ENCODE assay signal across 13 cellular contexts in the genomic region with DNA sequence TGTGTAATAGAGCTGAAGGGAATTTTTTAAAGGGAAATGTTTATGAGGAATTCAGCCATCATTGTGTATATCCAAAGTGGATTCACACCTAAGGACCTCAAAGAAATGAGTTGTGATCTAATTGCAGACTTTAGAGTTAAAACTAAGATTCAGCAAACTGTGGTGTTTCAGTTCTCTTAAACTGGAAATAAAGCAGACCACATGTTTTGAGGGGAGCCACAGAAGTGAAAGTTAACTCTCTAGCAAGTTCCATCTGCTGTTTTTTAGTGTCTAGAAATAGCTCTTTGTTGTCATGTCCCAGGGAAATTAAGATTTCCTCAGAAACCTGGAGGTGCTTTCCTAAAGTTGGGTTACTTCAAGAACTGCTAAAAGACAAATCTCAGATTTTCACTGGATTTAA.
A peak's percentile ranks its signal among the peaks of the same experiment; 100 is the strongest.
DNase-seq lines count a peak whose midpoint lies in the region; ATAC-seq and TF ChIP-seq lines count a peak whose summit lies in the region.
"Had no signal": no experiment of that assay in that cellular context is flagged by ENCODE, and none has a peak within 500 bp of the region (broad histone marks: within the 10 kb centered on the region; RNA-seq: fewer than 3 reads in every experiment).

No MANE protein-coding gene starts in this region.

- peaks cover 2% of the 10 kb centered on the region for H3K4me1 Mint-ChIP-seq in activated CD4-positive, alpha-beta memory T cell treated with anti-CD3 and anti-CD28 coated beads for 36 hours (ENCODE audit: low read depth)

- intact Hi-C loops in activated CD4-positive, alpha-beta memory T cell treated with anti-CD3 and anti-CD28 coated beads for 36 hours (cut with micrococcal nuclease), result no loop called here
- intact Hi-C loops in left colon (cut with DNase I, micrococcal nuclease), result no loop called here

- ATAC-seq in GM19438 (IDR thresholded peaks at IDR 0.05; ENCODE audit: low read depth, unreplicated experiment) (peak; percentile 81), HG03108 (IDR thresholded peaks at IDR 0.05; ENCODE audit: unreplicated experiment) (peak; percentile 67), left colon (no peak)
- ATAC-seq: activated CD8-positive, alpha-beta memory T cell treated with anti-CD3 and anti-CD28 coated beads, Interleukin-2, amount 10 ng/mL, durations not matched to agents 7 days and 5 days; left cardiac atrium had no signal

- no peak overlapping the region for H3K4me3 Mint-ChIP-seq in activated CD4-positive, alpha-beta memory T cell treated with anti-CD3 and anti-CD28 coated beads for 36 hours
- H3K4me3 Mint-ChIP-seq: activated CD8-positive, alpha-beta memory T cell treated with anti-CD3 and anti-CD28 coated beads, Interleukin-2, amount 10 ng/mL, durations not matched to agents 7 days and 5 days; CD14-positive monocyte; T-helper 1 cell treated with Interleukin-12 subunit alpha and Interleukin-12 subunit beta and Interleukin-4 antibody, amounts not matched to agents 30 μg/mL and 1 μg/mL, for 36 hours had no signal

- peaks cover 8% of the 10 kb centered on the region for H3K36me3 Mint-ChIP-seq in activated CD4-positive, alpha-beta memory T cell treated with anti-CD3 and anti-CD28 coated beads for 36 hours

- DNase-seq in GM12864 (ENCODE audit: low read depth) (peak; percentile 33), epidermal melanocyte (ENCODE audit: insufficient read length, low spot score) (peak; percentile 19), NCI-H510A (lab: John Stamatoyannopoulos, UW) (no peak), COR-L47 (lab: John Stamatoyannopoulos, UW) (no peak), left colon (no peak)
- DNase-seq in activated CD4-positive, alpha-beta memory T cell treated with anti-CD3 and anti-CD28 coated beads for 36 hours, result no peak
- DNase-seq: activated CD8-positive, alpha-beta memory T cell treated with anti-CD3 and anti-CD28 coated beads, Interleukin-2, amount 10 ng/mL, durations not matched to agents 7 days and 5 days; left cardiac atrium; retina had no signal

- TF ChIP-seq CTCF in GM12864 (IDR thresholded peaks at IDR 0.05; ENCODE audit: low read depth, low read length, missing control alignments), result no peak

- CTCF ChIA-PET in activated CD4-positive, alpha-beta memory T cell treated with anti-CD3 and anti-CD28 coated beads for 36 hours (lab: Charles Lee), result interaction anchor here (1.1 kb wide), 1 partner anchor 16 kb away, joined by 3 read pairs; no protein-coding TSS in a partner anchor

- POLR2A ChIA-PET in activated CD4-positive, alpha-beta memory T cell treated with anti-CD3 and anti-CD28 coated beads for 36 hours (lab: Charles Lee), result no interaction called here

- no peak overlapping the region for H3K27ac Mint-ChIP-seq in activated CD4-positive, alpha-beta memory T cell treated with anti-CD3 and anti-CD28 coated beads for 36 hours
- H3K27ac Mint-ChIP-seq: activated CD8-positive, alpha-beta memory T cell treated with anti-CD3 and anti-CD28 coated beads, Interleukin-2, amount 10 ng/mL, durations not matched to agents 7 days and 5 days; T-helper 1 cell treated with Interleukin-12 subunit alpha and Interleukin-12 subunit beta and Interleukin-4 antibody, amounts not matched to agents 30 μg/mL and 1 μg/mL, for 36 hours had no signal

- H3K4me3 ChIP-seq in GM12864 (ENCODE audit: low read depth, low read length), result no peak overlapping the region

- H3K27me3 Mint-ChIP-seq in activated CD4-positive, alpha-beta memory T cell treated with anti-CD3 and anti-CD28 coated beads for 36 hours, result no peaks in the 10 kb centered on the region
- H3K27me3 Mint-ChIP-seq: activated CD8-positive, alpha-beta memory T cell treated with anti-CD3 and anti-CD28 coated beads, Interleukin-2, amount 10 ng/mL, durations not matched to agents 7 days and 5 days had no signal

- no peaks in the 10 kb centered on the region for H3K9me3 Mint-ChIP-seq in activated CD4-positive, alpha-beta memory T cell treated with anti-CD3 and anti-CD28 coated beads for 36 hours
- H3K9me3 Mint-ChIP-seq: T-helper 1 cell treated with Interleukin-12 subunit alpha and Interleukin-12 subunit beta and Interleukin-4 antibody, amounts not matched to agents 30 μg/mL and 1 μg/mL, for 36 hours had no signal

Comparison
In these comparisons a context has a peak if more than half of its experiments do, and no peak if none do; other contexts are left out.
1. DNase-seq: peak in GM12864 (single experiment) and epidermal melanocyte (single experiment); none in NCI-H510A (single experiment), activated CD4-positive, alpha-beta memory T cell treated with anti-CD3 and anti-CD28 coated beads for 36 hours (single experiment), COR-L47 (single experiment) and left colon (0 of 2).